Comparison of ENCODE assay signal across 1 cellular context in genomic region chr7:24888653-24889052, GRCh38.
TF ChIP-seq lines count a peak whose summit lies in the region.

No MANE protein-coding gene starts in this region.

TF ChIP-seq in GM12878, 131 proteins besides CTCF, POLR2A, EP300 and RAD21 (continued from another document):
- TF ChIP-seq TBL1XR1 (IDR thresholded peaks at IDR 0.05; ENCODE audit: low read depth, low read length) (no peak), CUX1 (IDR thresholded peaks at IDR 0.05; ENCODE audit: insufficient replicate concordance, low read depth, low read length) (no peak)
